Comparison of ENCODE assay signal across 16 cellular contexts in the genomic region with DNA sequence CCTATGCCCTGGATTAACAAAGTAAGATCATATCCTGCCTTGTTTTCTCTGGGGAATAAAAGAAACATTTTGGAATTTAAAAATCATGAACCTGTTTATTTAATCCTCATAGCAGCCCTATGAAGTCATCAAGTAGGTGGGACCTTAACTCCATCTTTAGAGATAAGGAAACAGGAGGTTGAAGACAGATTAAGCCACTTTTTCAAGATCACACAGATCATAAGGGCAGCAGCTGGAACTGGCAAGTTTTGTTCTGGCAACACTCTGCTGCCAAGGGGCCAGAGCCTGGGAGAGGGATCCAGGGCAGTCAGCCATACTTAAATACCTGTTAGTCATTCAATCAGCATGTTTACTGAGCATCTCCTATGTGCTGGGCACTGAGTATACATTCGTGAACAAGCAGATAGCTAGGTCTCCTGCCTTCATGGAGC.
DNase-seq lines count a peak whose midpoint lies in the region; ATAC-seq and TF ChIP-seq lines count a peak whose summit lies in the region.
"Had no signal": no experiment of that assay in that cellular context is flagged by ENCODE, and none has a peak within 500 bp of the region (broad histone marks: within the 10 kb centered on the region; RNA-seq: fewer than 3 reads in every experiment).

No MANE protein-coding gene starts in this region.

- ATAC-seq in GM21825 (IDR thresholded peaks at IDR 0.05; ENCODE audit: unreplicated experiment) = no peak

- no peaks in the 10 kb centered on the region for H3K36me3 ChIP-seq in thyroid gland
- H3K36me3 ChIP-seq in colonic mucosa = no peaks in the 10 kb centered on the region

- TF ChIP-seq CTCF in thyroid gland (IDR thresholded peaks at IDR 0.05) (no peak), colonic mucosa (IDR thresholded peaks at IDR 0.05) (no peak)

- H3K27me3 ChIP-seq in thyroid gland (no peaks in the 10 kb centered on the region), colonic mucosa (no peaks in the 10 kb centered on the region)

- H3K4me3 ChIP-seq in thyroid gland (replicated peaks in 1 of 3) = no peak overlapping the region
- H3K4me3 ChIP-seq in colonic mucosa = no peak overlapping the region
- H3K4me3 ChIP-seq: skin epidermis had no signal

- TF ChIP-seq POLR2A in thyroid gland (IDR thresholded peaks at IDR 0.05) = no peak

- H3K27ac ChIP-seq in thyroid gland (peak overlapping the region; percentile 54 to 83 (median 71)), colonic mucosa (no peak overlapping the region)
- H3K27ac ChIP-seq: 22Rv1 had no signal

- 58 to 68% methylated on average over 1 of the region's 1 CpG for WGBS in thyroid gland, 2 donors

- H3K9ac ChIP-seq in colonic mucosa (ENCODE audit: low read depth in 2 of 2, low read length in 2 of 2) = no peak overlapping the region

- intact Hi-C loops in thyroid gland (cut with DNase I) (no loop called here), colonic mucosa (cut with DNase I) (no loop called here)

- DNase-seq in DMS 273 (lab: John Stamatoyannopoulos, UW; ENCODE audit: unreplicated experiment) (peak; percentile 24), DMS 273 treated with DMSO at 0.1 percent for 48 hours (lab: John Stamatoyannopoulos, UW) (no peak), amniotic epithelial cell (ENCODE audit: low read depth) (peak; percentile 69), glomerular visceral epithelial cell (ENCODE audit: extremely low spot score) (peak; percentile 15), thyroid gland (peak; percentile 50 to 66), colonic mucosa (no peak), NCI-H187 (lab: John Stamatoyannopoulos, UW) (no peak)
- DNase-seq: activated CD4-positive, alpha-beta T cell treated with anti-CD3 and anti-CD28 coated beads, Interleukin-2, amount 10 ng/mL, durations not matched to agents 24 days and 14 days; anterior cingulate cortex; effector CD8-positive, alpha-beta T cell; NCI-H146; NCI-H748 treated with DMSO at 0.1 percent for 48 hours; nephron progenitor cell had no signal

- H3K4me1 ChIP-seq in thyroid gland (peaks cover 38 to 53% of the 10 kb centered on the region in 2 donors), colonic mucosa (no peaks in the 10 kb centered on the region)

- no peaks in the 10 kb centered on the region for H3K9me3 ChIP-seq in thyroid gland
- H3K9me3 ChIP-seq in colonic mucosa = no peaks in the 10 kb centered on the region

Comparison
In these comparisons a context has a peak if more than half of its experiments do, and no peak if none do; other contexts are left out.
1. DNase-seq: peak in DMS 273 (single experiment), amniotic epithelial cell (single experiment), glomerular visceral epithelial cell (single experiment) and thyroid gland (2 of 2); none in DMS 273 treated with DMSO at 0.1 percent for 48 hours (single experiment), colonic mucosa (single experiment) and NCI-H187 (0 of 2).